Comparison of ENCODE assay signal across 1 cellular context in the genomic region with DNA sequence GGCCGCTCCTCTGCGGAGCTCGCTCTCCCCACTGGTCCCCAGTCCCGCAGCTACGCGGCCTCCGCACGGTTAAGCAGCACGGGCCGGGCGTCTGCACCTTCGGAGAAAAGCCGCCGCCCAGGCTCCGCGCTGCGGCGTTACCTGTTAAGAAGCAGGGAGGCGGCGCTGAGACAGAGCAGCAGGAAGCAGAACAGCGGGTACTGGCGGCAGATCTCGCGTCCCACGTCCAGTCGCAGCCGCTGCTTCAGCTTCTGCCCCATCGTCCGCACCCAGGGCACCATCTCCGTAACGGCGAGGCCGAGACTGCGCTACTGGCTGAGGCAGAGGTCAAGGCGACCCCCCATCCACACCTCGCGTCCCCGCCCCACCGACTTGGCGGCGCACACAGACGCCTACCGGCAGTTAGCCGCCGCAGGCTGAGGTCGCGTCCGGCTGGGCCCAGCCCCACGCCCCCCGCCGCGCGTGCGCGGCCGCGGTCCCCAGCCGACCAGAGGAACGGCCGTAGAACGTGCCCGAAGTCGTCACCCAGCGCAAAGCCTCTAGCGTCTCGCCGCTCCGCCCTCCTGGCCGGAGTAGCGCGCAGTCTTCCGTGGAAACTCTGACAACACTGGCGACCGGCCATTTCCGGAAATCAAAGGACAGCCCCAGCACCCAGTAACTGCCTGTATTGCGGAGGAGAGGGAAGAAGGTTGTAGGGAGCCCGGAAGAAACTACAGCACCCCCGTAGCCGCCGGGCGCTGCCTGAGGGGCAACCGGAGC.
TF ChIP-seq lines count a peak whose summit lies in the region.

A gene with protein sequence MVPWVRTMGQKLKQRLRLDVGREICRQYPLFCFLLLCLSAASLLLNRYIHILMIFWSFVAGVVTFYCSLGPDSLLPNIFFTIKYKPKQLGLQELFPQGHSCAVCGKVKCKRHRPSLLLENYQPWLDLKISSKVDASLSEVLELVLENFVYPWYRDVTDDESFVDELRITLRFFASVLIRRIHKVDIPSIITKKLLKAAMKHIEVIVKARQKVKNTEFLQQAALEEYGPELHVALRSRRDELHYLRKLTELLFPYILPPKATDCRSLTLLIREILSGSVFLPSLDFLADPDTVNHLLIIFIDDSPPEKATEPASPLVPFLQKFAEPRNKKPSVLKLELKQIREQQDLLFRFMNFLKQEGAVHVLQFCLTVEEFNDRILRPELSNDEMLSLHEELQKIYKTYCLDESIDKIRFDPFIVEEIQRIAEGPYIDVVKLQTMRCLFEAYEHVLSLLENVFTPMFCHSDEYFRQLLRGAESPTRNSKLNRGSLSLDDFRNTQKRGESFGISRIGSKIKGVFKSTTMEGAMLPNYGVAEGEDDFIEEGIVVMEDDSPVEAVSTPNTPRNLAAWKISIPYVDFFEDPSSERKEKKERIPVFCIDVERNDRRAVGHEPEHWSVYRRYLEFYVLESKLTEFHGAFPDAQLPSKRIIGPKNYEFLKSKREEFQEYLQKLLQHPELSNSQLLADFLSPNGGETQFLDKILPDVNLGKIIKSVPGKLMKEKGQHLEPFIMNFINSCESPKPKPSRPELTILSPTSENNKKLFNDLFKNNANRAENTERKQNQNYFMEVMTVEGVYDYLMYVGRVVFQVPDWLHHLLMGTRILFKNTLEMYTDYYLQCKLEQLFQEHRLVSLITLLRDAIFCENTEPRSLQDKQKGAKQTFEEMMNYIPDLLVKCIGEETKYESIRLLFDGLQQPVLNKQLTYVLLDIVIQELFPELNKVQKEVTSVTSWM (minus strand): TSS at position 421 of the 759 bp plus-strand sequence. CDS start 140 bp downstream, at position 281.

TF ChIP-seq in HepG2, 621 proteins besides CTCF, POLR2A, EP300 and RAD21 (continued from another document and continues in another):
- TF ChIP-seq, protein P1, sequence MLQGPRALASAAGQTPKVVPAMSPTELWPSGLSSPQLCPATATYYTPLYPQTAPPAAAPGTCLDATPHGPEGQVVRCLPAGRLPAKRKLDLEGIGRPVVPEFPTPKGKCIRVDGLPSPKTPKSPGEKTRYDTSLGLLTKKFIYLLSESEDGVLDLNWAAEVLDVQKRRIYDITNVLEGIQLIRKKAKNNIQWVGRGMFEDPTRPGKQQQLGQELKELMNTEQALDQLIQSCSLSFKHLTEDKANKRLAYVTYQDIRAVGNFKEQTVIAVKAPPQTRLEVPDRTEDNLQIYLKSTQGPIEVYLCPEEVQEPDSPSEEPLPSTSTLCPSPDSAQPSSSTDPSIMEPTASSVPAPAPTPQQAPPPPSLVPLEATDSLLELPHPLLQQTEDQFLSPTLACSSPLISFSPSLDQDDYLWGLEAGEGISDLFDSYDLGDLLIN (CRISPR knock-in tag; IDR thresholded peaks at IDR 0.05; ENCODE audit: borderline replicate concordance) = peak; percentile 67; the same call in 1 of the 2 replicates
- TF ChIP-seq, protein P2, sequence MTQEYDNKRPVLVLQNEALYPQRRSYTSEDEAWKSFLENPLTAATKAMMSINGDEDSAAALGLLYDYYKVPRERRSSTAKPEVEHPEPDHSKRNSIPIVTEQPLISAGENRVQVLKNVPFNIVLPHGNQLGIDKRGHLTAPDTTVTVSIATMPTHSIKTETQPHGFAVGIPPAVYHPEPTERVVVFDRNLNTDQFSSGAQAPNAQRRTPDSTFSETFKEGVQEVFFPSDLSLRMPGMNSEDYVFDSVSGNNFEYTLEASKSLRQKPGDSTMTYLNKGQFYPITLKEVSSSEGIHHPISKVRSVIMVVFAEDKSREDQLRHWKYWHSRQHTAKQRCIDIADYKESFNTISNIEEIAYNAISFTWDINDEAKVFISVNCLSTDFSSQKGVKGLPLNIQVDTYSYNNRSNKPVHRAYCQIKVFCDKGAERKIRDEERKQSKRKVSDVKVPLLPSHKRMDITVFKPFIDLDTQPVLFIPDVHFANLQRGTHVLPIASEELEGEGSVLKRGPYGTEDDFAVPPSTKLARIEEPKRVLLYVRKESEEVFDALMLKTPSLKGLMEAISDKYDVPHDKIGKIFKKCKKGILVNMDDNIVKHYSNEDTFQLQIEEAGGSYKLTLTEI (CRISPR knock-in tag; conservative IDR thresholded peaks at IDR 0.05) = no peak
- TF ChIP-seq ZNF724P (CRISPR knock-in tag; IDR thresholded peaks at IDR 0.05; ENCODE audit: borderline replicate concordance) (peak; percentile 50; the same call in 1 of the 2 replicates), PHB2 (IDR thresholded peaks at IDR 0.05; ENCODE audit: partially characterized antibody) (no peak), PITX1 (CRISPR knock-in tag; IDR thresholded peaks at IDR 0.05) (0 out of 2 replicates have a peak, but pooled peaks have one; percentile 5), RFXANK (CRISPR knock-in tag; IDR thresholded peaks at IDR 0.05) (0 out of 2 replicates have a peak, but pooled peaks have one; percentile 73), FIP1L1 (IDR thresholded peaks at IDR 0.05; ENCODE audit: borderline replicate concordance, insufficient read depth, low read depth, low read length) (no peak), TARDBP (CRISPR knock-in tag; IDR thresholded peaks at IDR 0.05) (no peak), ZNF816 (CRISPR knock-in tag; IDR thresholded peaks at IDR 0.05; ENCODE audit: borderline replicate concordance) (peak; percentile 87; the same call in 1 of the 2 replicates), POLR2AphosphoS5 (IDR thresholded peaks at IDR 0.05; ENCODE audit: low read depth, low read length) (peak; percentile 81), U2AF2 (IDR thresholded peaks at IDR 0.05; ENCODE audit: low read depth, low read length) (no peak), MTA1 (CRISPR knock-in tag; IDR thresholded peaks at IDR 0.05; ENCODE audit: borderline replicate concordance) (peak; percentile 70; the same call in 1 of the 2 replicates), MTF1 (CRISPR knock-in tag; IDR thresholded peaks at IDR 0.05) (no peak), PTBP1 (IDR thresholded peaks at IDR 0.05; ENCODE audit: low read depth, low read length, poor library complexity, severe bottlenecking) (no peak), ZNF83 (CRISPR knock-in tag; IDR thresholded peaks at IDR 0.05; ENCODE audit: borderline replicate concordance) (no peak), JUND (CRISPR knock-in tag; IDR thresholded peaks at IDR 0.05) (no peak), ZNF430 (CRISPR knock-in tag; IDR thresholded peaks at IDR 0.05) (peak; percentile 88), MYNN (CRISPR knock-in tag; IDR thresholded peaks at IDR 0.05; ENCODE audit: low read depth) (0 out of 2 replicates have a peak, but pooled peaks have one; percentile 33), BHLHE40 (IDR thresholded peaks at IDR 0.05; ENCODE audit: low read length) (peak; percentile 84), ZNF160 (CRISPR knock-in tag; IDR thresholded peaks at IDR 0.05) (peak; percentile 78; the same call in 1 of the 2 replicates), ZNF235 (CRISPR knock-in tag; IDR thresholded peaks at IDR 0.05; ENCODE audit: borderline replicate concordance) (peak; percentile 91; the same call in 1 of the 2 replicates), GPN1 (CRISPR knock-in tag; IDR thresholded peaks at IDR 0.05; ENCODE audit: borderline replicate concordance) (no peak), KLF15 (CRISPR knock-in tag; IDR thresholded peaks at IDR 0.05; ENCODE audit: borderline replicate concordance) (no peak), ZNF777 (CRISPR knock-in tag; IDR thresholded peaks at IDR 0.05) (peak; percentile 74), MAZ (IDR thresholded peaks at IDR 0.05; ENCODE audit: borderline replicate concordance, low read depth, low read length) (peak; percentile 52; the same call in 1 of the 2 replicates), MAZ (CRISPR knock-in tag; IDR thresholded peaks at IDR 0.05; ENCODE audit: low read depth) (peak; percentile 81), JUN (CRISPR knock-in tag; IDR thresholded peaks at IDR 0.05) (peak; percentile 73; the same call in 1 of the 2 replicates), HOXA5 (CRISPR knock-in tag; IDR thresholded peaks at IDR 0.05) (no peak), YEATS4 (CRISPR knock-in tag; IDR thresholded peaks at IDR 0.05; ENCODE audit: borderline replicate concordance) (peak; percentile 49), MED8 (CRISPR knock-in tag; IDR thresholded peaks at IDR 0.05; ENCODE audit: insufficient replicate concordance) (peak; percentile 80), ZNF850 (CRISPR knock-in tag; conservative IDR thresholded peaks at IDR 0.05) (no peak), ZSCAN22 (CRISPR knock-in tag; IDR thresholded peaks at IDR 0.05) (peak; percentile 75; the same call in 1 of the 2 replicates), MTF2 (CRISPR knock-in tag; IDR thresholded peaks at IDR 0.05; ENCODE audit: borderline replicate concordance) (0 out of 2 replicates have a peak, but pooled peaks have one; percentile 28), ZNF839 (CRISPR knock-in tag; IDR thresholded peaks at IDR 0.05; ENCODE audit: borderline replicate concordance) (peak; percentile 17; the same call in 1 of the 2 replicates), ZNF460 (CRISPR knock-in tag; IDR thresholded peaks at IDR 0.05; ENCODE audit: borderline replicate concordance) (peak; percentile 53; the same call in 1 of the 2 replicates), ZFP90 (CRISPR knock-in tag; IDR thresholded peaks at IDR 0.05; ENCODE audit: borderline replicate concordance) (peak; percentile 77), ZNF567 (CRISPR knock-in tag; IDR thresholded peaks at IDR 0.05; ENCODE audit: borderline replicate concordance) (peak; percentile 20; the same call in 1 of the 2 replicates)
- TF ChIP-seq, protein P3, sequence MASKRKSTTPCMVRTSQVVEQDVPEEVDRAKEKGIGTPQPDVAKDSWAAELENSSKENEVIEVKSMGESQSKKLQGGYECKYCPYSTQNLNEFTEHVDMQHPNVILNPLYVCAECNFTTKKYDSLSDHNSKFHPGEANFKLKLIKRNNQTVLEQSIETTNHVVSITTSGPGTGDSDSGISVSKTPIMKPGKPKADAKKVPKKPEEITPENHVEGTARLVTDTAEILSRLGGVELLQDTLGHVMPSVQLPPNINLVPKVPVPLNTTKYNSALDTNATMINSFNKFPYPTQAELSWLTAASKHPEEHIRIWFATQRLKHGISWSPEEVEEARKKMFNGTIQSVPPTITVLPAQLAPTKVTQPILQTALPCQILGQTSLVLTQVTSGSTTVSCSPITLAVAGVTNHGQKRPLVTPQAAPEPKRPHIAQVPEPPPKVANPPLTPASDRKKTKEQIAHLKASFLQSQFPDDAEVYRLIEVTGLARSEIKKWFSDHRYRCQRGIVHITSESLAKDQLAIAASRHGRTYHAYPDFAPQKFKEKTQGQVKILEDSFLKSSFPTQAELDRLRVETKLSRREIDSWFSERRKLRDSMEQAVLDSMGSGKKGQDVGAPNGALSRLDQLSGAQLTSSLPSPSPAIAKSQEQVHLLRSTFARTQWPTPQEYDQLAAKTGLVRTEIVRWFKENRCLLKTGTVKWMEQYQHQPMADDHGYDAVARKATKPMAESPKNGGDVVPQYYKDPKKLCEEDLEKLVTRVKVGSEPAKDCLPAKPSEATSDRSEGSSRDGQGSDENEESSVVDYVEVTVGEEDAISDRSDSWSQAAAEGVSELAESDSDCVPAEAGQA (IDR thresholded peaks at IDR 0.05; ENCODE audit: low read depth) = peak; percentile 78; the same call in 1 of the 2 replicates
- TF ChIP-seq, protein P3 (CRISPR knock-in tag; IDR thresholded peaks at IDR 0.05; ENCODE audit: borderline replicate concordance) = 0 out of 2 replicates have a peak, but pooled peaks have one; percentile 8
- TF ChIP-seq, protein P4, sequence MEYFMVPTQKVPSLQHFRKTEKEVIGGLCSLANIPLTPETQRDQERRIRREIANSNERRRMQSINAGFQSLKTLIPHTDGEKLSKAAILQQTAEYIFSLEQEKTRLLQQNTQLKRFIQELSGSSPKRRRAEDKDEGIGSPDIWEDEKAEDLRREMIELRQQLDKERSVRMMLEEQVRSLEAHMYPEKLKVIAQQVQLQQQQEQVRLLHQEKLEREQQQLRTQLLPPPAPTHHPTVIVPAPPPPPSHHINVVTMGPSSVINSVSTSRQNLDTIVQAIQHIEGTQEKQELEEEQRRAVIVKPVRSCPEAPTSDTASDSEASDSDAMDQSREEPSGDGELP (IDR thresholded peaks at IDR 0.05; ENCODE audit: borderline replicate concordance, low read depth) = peak; percentile 26; the same call in 1 of the 2 replicates
- TF ChIP-seq, protein P5, sequence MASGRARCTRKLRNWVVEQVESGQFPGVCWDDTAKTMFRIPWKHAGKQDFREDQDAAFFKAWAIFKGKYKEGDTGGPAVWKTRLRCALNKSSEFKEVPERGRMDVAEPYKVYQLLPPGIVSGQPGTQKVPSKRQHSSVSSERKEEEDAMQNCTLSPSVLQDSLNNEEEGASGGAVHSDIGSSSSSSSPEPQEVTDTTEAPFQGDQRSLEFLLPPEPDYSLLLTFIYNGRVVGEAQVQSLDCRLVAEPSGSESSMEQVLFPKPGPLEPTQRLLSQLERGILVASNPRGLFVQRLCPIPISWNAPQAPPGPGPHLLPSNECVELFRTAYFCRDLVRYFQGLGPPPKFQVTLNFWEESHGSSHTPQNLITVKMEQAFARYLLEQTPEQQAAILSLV (CRISPR knock-in tag; IDR thresholded peaks at IDR 0.05; ENCODE audit: borderline replicate concordance) = peak; percentile 87
- TF ChIP-seq, protein P6, sequence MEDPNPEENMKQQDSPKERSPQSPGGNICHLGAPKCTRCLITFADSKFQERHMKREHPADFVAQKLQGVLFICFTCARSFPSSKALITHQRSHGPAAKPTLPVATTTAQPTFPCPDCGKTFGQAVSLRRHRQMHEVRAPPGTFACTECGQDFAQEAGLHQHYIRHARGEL (CRISPR knock-in tag; IDR thresholded peaks at IDR 0.05) = peak; percentile 76; the same call in 1 of the 2 replicates
- TF ChIP-seq, protein P7, sequence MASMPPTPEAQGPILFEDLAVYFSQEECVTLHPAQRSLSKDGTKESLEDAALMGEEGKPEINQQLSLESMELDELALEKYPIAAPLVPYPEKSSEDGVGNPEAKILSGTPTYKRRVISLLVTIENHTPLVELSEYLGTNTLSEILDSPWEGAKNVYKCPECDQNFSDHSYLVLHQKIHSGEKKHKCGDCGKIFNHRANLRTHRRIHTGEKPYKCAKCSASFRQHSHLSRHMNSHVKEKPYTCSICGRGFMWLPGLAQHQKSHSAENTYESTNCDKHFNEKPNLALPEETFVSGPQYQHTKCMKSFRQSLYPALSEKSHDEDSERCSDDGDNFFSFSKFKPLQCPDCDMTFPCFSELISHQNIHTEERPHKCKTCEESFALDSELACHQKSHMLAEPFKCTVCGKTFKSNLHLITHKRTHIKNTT (CRISPR knock-in tag; IDR thresholded peaks at IDR 0.05) = no peak
